8 cellular contexts compared by ENCODE assay signal in genomic region chr2:166494140-166494544, GRCh38. TPM values are rescaled to one million over a fixed set of nuclear protein-coding genes. Genes with fewer than 3 reads are reported as not detected.
DNase-seq lines count a peak whose midpoint lies in the region; ATAC-seq, FAIRE-seq and TF ChIP-seq lines count a peak whose summit lies in the region.

TSS of gene SCN7A (minus strand) at chr2:166494249. CDS start at chr2:166477696, 16,553 bp downstream.

- ATAC-seq in stimulated activated naive CD8-positive, alpha-beta T cell treated with anti-CD3 and anti-CD28 coated beads, Interleukin-15, Interleukin-2, amounts not matched to agents 100 U/mL and 50 U/mL, for 24 hours: no peak
- ATAC-seq in stimulated activated naive CD8-positive, alpha-beta T cell treated with anti-CD3 and anti-CD28 coated beads, Interleukin-15, amount 100 ng/mL, for 72 hours: no peak
- ATAC-seq in lung (ENCODE audit: insufficient read depth, low FRiP score): peak; percentile 83
- ATAC-seq in aorta (ENCODE audit: low FRiP score): peak; percentile 40

- H3K4me3 ChIP-seq in lung (peak within 1 kb of the TSS; percentile 29), aorta (ENCODE audit: low read length in 2 of 2) (no peak within 1 kb of the TSS)

- H3K27me3 ChIP-seq in lung (ENCODE audit: control insufficient read depth, insufficient read depth): no peaks in the 10 kb centered on the region
- H3K27me3 ChIP-seq in aorta (ENCODE audit: control insufficient read depth in 1 of 2, insufficient read depth in 2 of 2, low read length in 1 of 2): no peaks in the 10 kb centered on the region

- peaks cover 11% of the 10 kb centered on the region for H3K27me3 Mint-ChIP-seq in stimulated activated naive CD8-positive, alpha-beta T cell treated with anti-CD3 and anti-CD28 coated beads, Interleukin-15, amount 100 ng/mL, for 72 hours

- no peak within 1 kb of the TSS for H3K4me3 Mint-ChIP-seq in stimulated activated naive CD8-positive, alpha-beta T cell treated with anti-CD3 and anti-CD28 coated beads, Interleukin-15, amount 100 ng/mL, for 72 hours

- intact Hi-C loops in aorta (cut with DNase I): no loop called here

- no peak for TF ChIP-seq CTCF in lung (IDR thresholded peaks at IDR 0.05; ENCODE audit: control extremely low read depth, extremely low read depth)
- no peak for TF ChIP-seq CTCF in D721Med (IDR thresholded peaks at IDR 0.05; ENCODE audit: insufficient read depth, missing control alignments)

- H3K9me3 ChIP-seq in lung (ENCODE audit: control insufficient read depth in 2 of 2, insufficient read depth in 1 of 2, low read length in 1 of 2) (no peaks in the 10 kb centered on the region), aorta (ENCODE audit: control insufficient read depth, low read length) (no peaks in the 10 kb centered on the region)

- DNase-seq in stimulated activated naive CD8-positive, alpha-beta T cell treated with anti-CD3 and anti-CD28 coated beads, Interleukin-15, Interleukin-2, amounts not matched to agents 100 U/mL and 50 U/mL, for 24 hours: peak; percentile 4
- no peak for DNase-seq in stimulated activated naive CD8-positive, alpha-beta T cell treated with anti-CD3 and anti-CD28 coated beads, Interleukin-15, amount 100 ng/mL, for 72 hours
- DNase-seq in dedifferentiated amniotic fluid mesenchymal stem cell (ENCODE audit: extremely low spot score) (peak; percentile 51), lung (ENCODE audit: low spot score) (peak; percentile 78), aorta (peak; percentile 36 to 68), NCI-H1048 (lab: John Stamatoyannopoulos, UW) (no peak), D721Med (ENCODE audit: insufficient read length, low spot score) (no peak)
- no peak for DNase-seq in stimulated activated CD4-positive, alpha-beta T cell treated with anti-CD3 and anti-CD28 coated beads, Interleukin-12 subunit alpha, Interleukin-12 subunit beta, amount 100 ng/mL, for 4 hours

- H3K4me1 ChIP-seq in lung (ENCODE audit: control insufficient read depth in 2 of 2, insufficient read depth in 2 of 2, low read length in 2 of 2) (no peaks in the 10 kb centered on the region), aorta (ENCODE audit: control insufficient read depth in 1 of 2, insufficient read depth in 2 of 2, low read length in 2 of 2) (no peaks in the 10 kb centered on the region)

- H3K27ac ChIP-seq in lung (ENCODE audit: low read depth in 1 of 2, low read length in 1 of 2): peak within 1 kb of the TSS in 1 of 2 donors; percentile 30
- H3K27ac ChIP-seq in aorta (ENCODE audit: low read depth in 1 of 2, low read length in 2 of 2): no peak within 1 kb of the TSS

- H3K9me3 Mint-ChIP-seq in stimulated activated naive CD8-positive, alpha-beta T cell treated with anti-CD3 and anti-CD28 coated beads, Interleukin-15, amount 100 ng/mL, for 72 hours: peaks cover 0 to 4% of the 10 kb centered on the region in 2 donors

- WGBS in lung, 2 donors: 15 to 23% methylated on average over 14 of the region's 14 CpGs
- 1 to 2% methylated on average over 14 of the region's 14 CpGs for WGBS in aorta, 2 donors

- no peak within 1 kb of the TSS for H3K27ac Mint-ChIP-seq in stimulated activated naive CD8-positive, alpha-beta T cell treated with anti-CD3 and anti-CD28 coated beads, Interleukin-15, amount 100 ng/mL, for 72 hours

- no peaks in the 10 kb centered on the region for H3K4me1 Mint-ChIP-seq in stimulated activated naive CD8-positive, alpha-beta T cell treated with anti-CD3 and anti-CD28 coated beads, Interleukin-15, amount 100 ng/mL, for 72 hours

- no peaks in the 10 kb centered on the region for H3K36me3 ChIP-seq in lung (ENCODE audit: control insufficient read depth in 2 of 2, insufficient read depth in 2 of 2, low read length in 2 of 2)
- no peaks in the 10 kb centered on the region for H3K36me3 ChIP-seq in aorta (ENCODE audit: control insufficient read depth in 1 of 2, insufficient read depth in 2 of 2, low read length in 1 of 2)

- FAIRE-seq in D721Med (lab: Jason Lieb, UNC): no peak

RNA-seq across cellular contexts. Expression of gene SCN7A, which starts in this region (rescaled TPM):
- total RNA-seq in lung (100 to 1,000 TPM in 1 of 2 donors, 10 to 100 TPM in 1; 39.8 to 178 TPM), aorta (1 to 10 TPM; 3.6 to 5.0 TPM)
- polyA plus RNA-seq in lung (1 to 10 TPM; 6.1 to 7.5 TPM), aorta (under 1 TPM in 1 of 2 donors, not detected in 1; under 0.01 TPM)

Comparison
In these comparisons a context has a peak if more than half of its experiments do, and no peak if none do; other contexts are left out.
1. RNA of gene SCN7A (total RNA-seq): 39.8 to 178 TPM in lung; 3.6 to 5.0 TPM in aorta; every median in the first group is over 4 times any median in the second.
2. RNA of gene SCN7A (polyA plus RNA-seq): 6.1 to 7.5 TPM in lung; under 0.01 TPM in aorta; every median in the first group is over 4 times any median in the second.
3. DNase-seq: peak in stimulated activated naive CD8-positive, alpha-beta T cell treated with anti-CD3 and anti-CD28 coated beads, Interleukin-15, Interleukin-2, amounts not matched to agents 100 U/mL and 50 U/mL, for 24 hours (single experiment), dedifferentiated amniotic fluid mesenchymal stem cell (single experiment), lung (single experiment) and aorta (2 of 2); none in stimulated activated naive CD8-positive, alpha-beta T cell treated with anti-CD3 and anti-CD28 coated beads, Interleukin-15, amount 100 ng/mL, for 72 hours (0 of 2), NCI-H1048 (single experiment), D721Med (single experiment) and stimulated activated CD4-positive, alpha-beta T cell treated with anti-CD3 and anti-CD28 coated beads, Interleukin-12 subunit alpha, Interleukin-12 subunit beta, amount 100 ng/mL, for 4 hours (single experiment).
4. ATAC-seq: peak in lung (single experiment) and aorta (single experiment); none in stimulated activated naive CD8-positive, alpha-beta T cell treated with anti-CD3 and anti-CD28 coated beads, Interleukin-15, Interleukin-2, amounts not matched to agents 100 U/mL and 50 U/mL, for 24 hours (single experiment) and stimulated activated naive CD8-positive, alpha-beta T cell treated with anti-CD3 and anti-CD28 coated beads, Interleukin-15, amount 100 ng/mL, for 72 hours (single experiment).